In the genomic region with DNA sequence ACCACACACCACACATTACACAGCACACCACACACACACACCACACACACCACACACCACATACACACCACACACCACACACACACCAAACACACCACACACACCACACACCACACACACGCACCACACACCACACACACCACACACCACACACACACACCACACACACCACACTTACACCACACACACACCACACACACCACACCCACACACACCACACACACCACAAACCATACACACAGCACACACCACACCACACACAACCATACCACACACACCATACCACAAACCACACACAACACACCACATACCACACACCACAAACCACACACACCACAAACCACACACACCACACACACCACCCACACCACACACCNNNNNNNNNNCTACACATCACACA, we compare ENCODE assay signal across 16 cellular contexts. TPM values are rescaled to one million over a fixed set of nuclear protein-coding genes. Genes with fewer than 3 reads are reported as not detected.
DNase-seq lines count a peak whose midpoint lies in the region; ATAC-seq, FAIRE-seq and TF ChIP-seq lines count a peak whose summit lies in the region.
"Had no signal": no experiment of that assay in that cellular context is flagged by ENCODE, and none has a peak within 500 bp of the region (broad histone marks: within the 10 kb centered on the region; RNA-seq: fewer than 3 reads in every experiment).

No MANE protein-coding gene starts in this region.

- peak; percentile 78 for FAIRE-seq in GM18507 (lab: Jason Lieb, UNC)
- FAIRE-seq: A204.1, keratinocyte had no signal

- H3K27me3 Mint-ChIP-seq in activated CD4-positive, alpha-beta T cell treated with anti-CD3 and anti-CD28 coated beads for 36 hours, result no peaks in the 10 kb centered on the region
- H3K27me3 Mint-ChIP-seq in central memory CD8-positive, alpha-beta T cell, result no peaks in the 10 kb centered on the region
- no peaks in the 10 kb centered on the region for H3K27me3 Mint-ChIP-seq in osteocyte (ENCODE audit: unreplicated experiment)
- H3K27me3 Mint-ChIP-seq: CD4-positive, alpha-beta memory T cell; type B pancreatic cell had no signal

- no peak overlapping the region for H3K4me3 Mint-ChIP-seq in activated CD4-positive, alpha-beta T cell treated with anti-CD3 and anti-CD28 coated beads for 36 hours
- peak overlapping the region; percentile 12 for H3K4me3 Mint-ChIP-seq in central memory CD8-positive, alpha-beta T cell
- H3K4me3 Mint-ChIP-seq in osteocyte (ENCODE audit: unreplicated experiment), result no peak overlapping the region
- H3K4me3 Mint-ChIP-seq: type B pancreatic cell had no signal

- no peaks in the 10 kb centered on the region for H3K9me3 Mint-ChIP-seq in activated CD4-positive, alpha-beta T cell treated with anti-CD3 and anti-CD28 coated beads for 36 hours (ENCODE audit: low read depth)
- peaks cover 6% of the 10 kb centered on the region for H3K9me3 Mint-ChIP-seq in central memory CD8-positive, alpha-beta T cell
- H3K9me3 Mint-ChIP-seq in osteocyte (ENCODE audit: unreplicated experiment), result no peaks in the 10 kb centered on the region
- H3K9me3 Mint-ChIP-seq: type B pancreatic cell had no signal

- POLR2A ChIA-PET in activated CD4-positive, alpha-beta T cell treated with anti-CD3 and anti-CD28 coated beads for 36 hours (lab: Charles Lee), result no interaction called here

- TF ChIP-seq CTCF in osteocyte (IDR thresholded peaks at IDR 0.05), result no peak

- DNase-seq in activated CD4-positive, alpha-beta T cell treated with anti-CD3 and anti-CD28 coated beads for 36 hours, result peak; percentile 1
- DNase-seq in activated CD4-positive, alpha-beta T cell treated with anti-CD3 and anti-CD28 coated beads for 48 hours, result no peak
- DNase-seq in GM18507 (ENCODE audit: extremely low spot score, insufficient read length, low read depth) (no peak), osteocyte (ENCODE audit: extremely low spot score, unreplicated experiment) (peak; percentile 6), NCI-H1048 (lab: John Stamatoyannopoulos, UW) (no peak), NCI-H128 (lab: John Stamatoyannopoulos, UW; ENCODE audit: unreplicated experiment) (no peak)
- peak in 1 of 2 donors; percentile 7 for DNase-seq in central memory CD8-positive, alpha-beta T cell (ENCODE audit: low spot score in 2 of 2)
- DNase-seq: amniotic stem cell, NCI-H2081 treated with DMSO at 0.1 percent for 48 hours, NCI-H774, T1000 had no signal

- no peak for ATAC-seq in activated CD4-positive, alpha-beta T cell treated with anti-CD3 and anti-CD28 coated beads for 36 hours
- ATAC-seq in central memory CD8-positive, alpha-beta T cell (replicated peaks; ENCODE audit: extremely low read depth, poor library complexity, severe bottlenecking), result no peak
- ATAC-seq in HG03457 (IDR thresholded peaks at IDR 0.05; ENCODE audit: unreplicated experiment), result no peak

- CTCF ChIA-PET in activated CD4-positive, alpha-beta T cell treated with anti-CD3 and anti-CD28 coated beads for 36 hours (lab: Charles Lee), result no interaction called here

- intact Hi-C loops in activated CD4-positive, alpha-beta T cell treated with anti-CD3 and anti-CD28 coated beads for 36 hours (cut with DNase I, micrococcal nuclease), result no loop called here

- H3K4me1 Mint-ChIP-seq in activated CD4-positive, alpha-beta T cell treated with anti-CD3 and anti-CD28 coated beads for 36 hours, result no peaks in the 10 kb centered on the region
- peaks cover 6% of the 10 kb centered on the region for H3K4me1 Mint-ChIP-seq in central memory CD8-positive, alpha-beta T cell
- no peaks in the 10 kb centered on the region for H3K4me1 Mint-ChIP-seq in osteocyte (ENCODE audit: unreplicated experiment)

- no peaks in the 10 kb centered on the region for H3K36me3 Mint-ChIP-seq in activated CD4-positive, alpha-beta T cell treated with anti-CD3 and anti-CD28 coated beads for 36 hours (ENCODE audit: low read depth)
- peaks cover 5% of the 10 kb centered on the region for H3K36me3 Mint-ChIP-seq in central memory CD8-positive, alpha-beta T cell (ENCODE audit: insufficient read depth)
- no peaks in the 10 kb centered on the region for H3K36me3 Mint-ChIP-seq in osteocyte (ENCODE audit: unreplicated experiment)
- H3K36me3 Mint-ChIP-seq: CD4-positive, alpha-beta memory T cell; type B pancreatic cell had no signal

- no peak overlapping the region for H3K27ac Mint-ChIP-seq in activated CD4-positive, alpha-beta T cell treated with anti-CD3 and anti-CD28 coated beads for 36 hours
- peak overlapping the region; percentile 47 for H3K27ac Mint-ChIP-seq in central memory CD8-positive, alpha-beta T cell (ENCODE audit: low read depth)
- H3K27ac Mint-ChIP-seq in osteocyte (ENCODE audit: unreplicated experiment), result no peak overlapping the region
- H3K27ac Mint-ChIP-seq: type B pancreatic cell had no signal

RNA-seq across cellular contexts. Expression of a gene that starts 40.9 kb away (rescaled TPM):
- total RNA-seq in activated CD4-positive, alpha-beta T cell treated with anti-CD3 and anti-CD28 coated beads for 36 hours, result 1 to 10 TPM; 6.4 to 9.6 TPM
- 34.1 and 43.6 TPM in 2 replicates for total RNA-seq in osteocyte

Comparison
In these comparisons a context has a peak if more than half of its experiments do, and no peak if none do; other contexts are left out.
1. DNase-seq: peak in activated CD4-positive, alpha-beta T cell treated with anti-CD3 and anti-CD28 coated beads for 36 hours (single experiment) and osteocyte (single experiment); none in activated CD4-positive, alpha-beta T cell treated with anti-CD3 and anti-CD28 coated beads for 48 hours (single experiment), GM18507 (single experiment), NCI-H1048 (single experiment) and NCI-H128 (single experiment).